In genomic region chr21:42413093-42413492, GRCh38 we compare ENCODE assay signal across 26 cellular contexts. TPM values are rescaled to one million over a fixed set of nuclear protein-coding genes. Genes with fewer than 3 reads are reported as not detected.
DNase-seq lines count a peak whose midpoint lies in the region; ATAC-seq and TF ChIP-seq lines count a peak whose summit lies in the region.
"Had no signal": no experiment of that assay in that cellular context is flagged by ENCODE, and none has a peak within 500 bp of the region (broad histone marks: within the 10 kb centered on the region; RNA-seq: fewer than 3 reads in every experiment).

No MANE protein-coding gene starts in this region.

- ATAC-seq in activated CD4-positive, alpha-beta T cell treated with anti-CD3 and anti-CD28 coated beads for 36 hours, result no peak
- no peak for ATAC-seq in activated T-helper 17 cell treated with anti-CD3 and anti-CD28 coated beads, Interleukin-2, amount 50 U/mL, for 72 hours (replicated peaks)
- no peak for ATAC-seq in naive thymus-derived CD4-positive, alpha-beta T cell
- ATAC-seq in GM18870 (IDR thresholded peaks at IDR 0.05; ENCODE audit: unreplicated experiment), result no peak
- ATAC-seq: stimulated activated naive CD8-positive, alpha-beta T cell treated with anti-CD3 and anti-CD28 coated beads, Interleukin-15, amount 100 ng/mL, for 72 hours had no signal

- 84 to 92% methylated on average over 10 to 14 of the region's 14 CpGs for WGBS in tibial nerve, 2 donors

- intact Hi-C loops in activated CD4-positive, alpha-beta T cell treated with anti-CD3 and anti-CD28 coated beads for 36 hours (cut with DNase I, micrococcal nuclease), result loop anchor here in 1 of 2 experiments (5.0 kb wide), 1 partner anchor 176 kb away; no protein-coding TSS in a partner anchor
- intact Hi-C loops in CD4-positive, alpha-beta memory T cell (cut with micrococcal nuclease), result no loop called here
- intact Hi-C loops in naive thymus-derived CD4-positive, alpha-beta T cell (cut with micrococcal nuclease), result no loop called here

- peaks cover 63% of the 10 kb centered on the region for H3K4me1 Mint-ChIP-seq in activated CD4-positive, alpha-beta T cell treated with anti-CD3 and anti-CD28 coated beads, Interleukin-2, amount 10 ng/mL, durations not matched to agents 7 days and 5 days
- H3K4me1 Mint-ChIP-seq in activated CD4-positive, alpha-beta T cell treated with anti-CD3 and anti-CD28 coated beads for 36 hours, result peaks cover 12% of the 10 kb centered on the region
- H3K4me1 Mint-ChIP-seq in CD4-positive, alpha-beta memory T cell, result peaks cover 27 to 57% (median 43%) of the 10 kb centered on the region in 4 donors
- H3K4me1 Mint-ChIP-seq in activated T-helper 17 cell treated with anti-CD3 and anti-CD28 coated beads, Interleukin-2, amount 50 U/mL, for 72 hours, result peaks cover 32% of the 10 kb centered on the region
- H3K4me1 Mint-ChIP-seq in naive thymus-derived CD4-positive, alpha-beta T cell, result peaks cover 31 to 74% (median 60%) of the 10 kb centered on the region in 7 donors

- no peak for TF ChIP-seq EP300 in tibial nerve (IDR thresholded peaks at IDR 0.05)

- in situ Hi-C loops in GM13977 (cut with MboI; ENCODE audit: low pct_unique_long_range_greater_than_20kb, low sequenced_read_pairs, unreplicated experiment), result no loop called here

- DNase-seq in activated CD4-positive, alpha-beta T cell treated with anti-CD3 and anti-CD28 coated beads, Interleukin-2, amount 10 ng/mL, durations not matched to agents 7 days and 5 days, result no peak
- no peak for DNase-seq in activated CD4-positive, alpha-beta T cell treated with anti-CD3 and anti-CD28 coated beads for 36 hours
- no peak for DNase-seq in CD4-positive, alpha-beta memory T cell
- DNase-seq in naive thymus-derived CD4-positive, alpha-beta T cell, result no peak
- no peak for DNase-seq in GM13977 (ENCODE audit: low spot score)
- no peak for DNase-seq in tibial nerve (ENCODE audit: low spot score in 2 of 2)
- DNase-seq: amniotic stem cell; cortex of kidney; KBM-7; kidney glomerular epithelial cell; MM.1S; NCI-H1436; NCI-H526 treated with DMSO at 0.1 percent for 48 hours; ovary; stimulated activated CD4-positive, alpha-beta T cell treated with anti-CD3 and anti-CD28 coated beads, Interleukin-2, amount 100 ng/mL, for 48 hours; stimulated activated naive CD8-positive, alpha-beta T cell treated with anti-CD3 and anti-CD28 coated beads, Interleukin-15, amount 100 ng/mL, for 72 hours; tibial artery had no signal

- no peak for TF ChIP-seq POLR2A in tibial nerve (IDR thresholded peaks at IDR 0.05)

- H3K9me3 Mint-ChIP-seq in activated CD4-positive, alpha-beta T cell treated with anti-CD3 and anti-CD28 coated beads, Interleukin-2, amount 10 ng/mL, durations not matched to agents 7 days and 5 days, result peaks cover 3% of the 10 kb centered on the region
- no peaks in the 10 kb centered on the region for H3K9me3 Mint-ChIP-seq in activated CD4-positive, alpha-beta T cell treated with anti-CD3 and anti-CD28 coated beads for 36 hours (ENCODE audit: low read depth)
- no peaks in the 10 kb centered on the region for H3K9me3 Mint-ChIP-seq in CD4-positive, alpha-beta memory T cell
- H3K9me3 Mint-ChIP-seq in activated T-helper 17 cell treated with anti-CD3 and anti-CD28 coated beads, Interleukin-2, amount 50 U/mL, for 72 hours, result no peaks in the 10 kb centered on the region
- H3K9me3 Mint-ChIP-seq in naive thymus-derived CD4-positive, alpha-beta T cell, result peaks cover 0 to 3% (median 0%) of the 10 kb centered on the region in 11 donors
- H3K9me3 Mint-ChIP-seq: GM23338 had no signal

- CTCF ChIA-PET in activated CD4-positive, alpha-beta T cell treated with anti-CD3 and anti-CD28 coated beads, Interleukin-2, amount 10 ng/mL, durations not matched to agents 7 days and 5 days (lab: Charles Lee), result interaction anchor here (1.0 to 1.8 kb wide), 4 partner anchors 8 to 21 kb away, joined by 3 to 9 read pairs (median 3); partner anchors contain the start of gene UBASH3A
- CTCF ChIA-PET in activated CD4-positive, alpha-beta T cell treated with anti-CD3 and anti-CD28 coated beads for 36 hours (lab: Charles Lee), result interaction anchor here (0.9 to 1.2 kb wide), 5 partner anchors 10 to 32 kb away, joined by 3 to 7 read pairs (median 4); partner anchors contain the start of gene UBASH3A
- CTCF ChIA-PET in CD4-positive, alpha-beta memory T cell (lab: Charles Lee; ENCODE audit: partially characterized antibody), result interaction anchor here (1.1 to 1.9 kb wide), 4 partner anchors 9 to 74 kb away, joined by 3 to 5 read pairs (median 4); no protein-coding TSS in a partner anchor
- CTCF ChIA-PET in naive thymus-derived CD4-positive, alpha-beta T cell (lab: Charles Lee), result no interaction called here

- H3K27ac ChIP-seq in CD4-positive, alpha-beta memory T cell (ENCODE audit: low read depth, low read length), result peak overlapping the region; percentile 92
- peak overlapping the region; percentile 92 for H3K27ac ChIP-seq in naive thymus-derived CD4-positive, alpha-beta T cell (ENCODE audit: low read depth, low read length)
- H3K27ac ChIP-seq in tibial nerve, result no peak overlapping the region
- H3K27ac ChIP-seq: A549, ovary, tibial artery had no signal

- H3K4me3 ChIP-seq in CD4-positive, alpha-beta memory T cell (ENCODE audit: low read length in 2 of 2), result no peak overlapping the region
- no peak overlapping the region for H3K4me3 ChIP-seq in naive thymus-derived CD4-positive, alpha-beta T cell (ENCODE audit: low read length)
- H3K4me3 ChIP-seq in tibial nerve, result no peak overlapping the region
- H3K4me3 ChIP-seq: A549, GM23338, ovary, tibial artery had no signal

- no peaks in the 10 kb centered on the region for H3K9me3 ChIP-seq in CD4-positive, alpha-beta memory T cell (ENCODE audit: control insufficient read depth in 1 of 2, low read length in 2 of 2)
- H3K9me3 ChIP-seq in naive thymus-derived CD4-positive, alpha-beta T cell (ENCODE audit: control insufficient read depth in 2 of 3, low read length in 3 of 3), result no peaks in the 10 kb centered on the region
- H3K9me3 ChIP-seq in tibial nerve, result no peaks in the 10 kb centered on the region
- H3K9me3 ChIP-seq: A549, ovary, tibial artery had no signal

- peak overlapping the region; percentile 94 for H3K27ac Mint-ChIP-seq in activated CD4-positive, alpha-beta T cell treated with anti-CD3 and anti-CD28 coated beads, Interleukin-2, amount 10 ng/mL, durations not matched to agents 7 days and 5 days
- H3K27ac Mint-ChIP-seq in activated CD4-positive, alpha-beta T cell treated with anti-CD3 and anti-CD28 coated beads for 36 hours, result no peak overlapping the region
- H3K27ac Mint-ChIP-seq in CD4-positive, alpha-beta memory T cell, result peak overlapping the region in 5 of 7 donors; percentile 98 to 100 (median 99)
- peak overlapping the region; percentile 99 for H3K27ac Mint-ChIP-seq in activated T-helper 17 cell treated with anti-CD3 and anti-CD28 coated beads, Interleukin-2, amount 50 U/mL, for 72 hours
- H3K27ac Mint-ChIP-seq in naive thymus-derived CD4-positive, alpha-beta T cell, result peak overlapping the region in 8 of 9 donors; percentile 88 to 99 (median 97)
- H3K27ac Mint-ChIP-seq: GM23338 had no signal

- no peak overlapping the region for H3K4me3 Mint-ChIP-seq in activated CD4-positive, alpha-beta T cell treated with anti-CD3 and anti-CD28 coated beads, Interleukin-2, amount 10 ng/mL, durations not matched to agents 7 days and 5 days
- H3K4me3 Mint-ChIP-seq in activated CD4-positive, alpha-beta T cell treated with anti-CD3 and anti-CD28 coated beads for 36 hours, result no peak overlapping the region
- H3K4me3 Mint-ChIP-seq in CD4-positive, alpha-beta memory T cell, result peak overlapping the region in 6 of 8 donors; percentile 17 to 88 (median 30)
- H3K4me3 Mint-ChIP-seq in activated T-helper 17 cell treated with anti-CD3 and anti-CD28 coated beads, Interleukin-2, amount 50 U/mL, for 72 hours, result no peak overlapping the region
- H3K4me3 Mint-ChIP-seq in naive thymus-derived CD4-positive, alpha-beta T cell, result peak overlapping the region in 4 of 10 donors; percentile 17 to 51 (median 21)
- H3K4me3 Mint-ChIP-seq: GM23338 had no signal

- peaks cover 90% of the 10 kb centered on the region for H3K4me1 ChIP-seq in CD4-positive, alpha-beta memory T cell (ENCODE audit: insufficient read depth, low read length)
- H3K4me1 ChIP-seq in naive thymus-derived CD4-positive, alpha-beta T cell (ENCODE audit: control insufficient read depth in 2 of 2, insufficient read depth in 2 of 2, low read length in 2 of 2), result peaks cover 75 to 78% of the 10 kb centered on the region in 2 donors
- peaks cover 0 to 13% (median 0%) of the 10 kb centered on the region in 4 donors for H3K4me1 ChIP-seq in tibial nerve
- H3K4me1 ChIP-seq: tibial artery had no signal

- H3K36me3 Mint-ChIP-seq in activated CD4-positive, alpha-beta T cell treated with anti-CD3 and anti-CD28 coated beads, Interleukin-2, amount 10 ng/mL, durations not matched to agents 7 days and 5 days (ENCODE audit: low read depth), result peaks cover 58% of the 10 kb centered on the region
- H3K36me3 Mint-ChIP-seq in activated CD4-positive, alpha-beta T cell treated with anti-CD3 and anti-CD28 coated beads for 36 hours (ENCODE audit: low read depth), result peaks cover 49% of the 10 kb centered on the region
- peaks cover 43 to 69% of the 10 kb centered on the region in 2 donors for H3K36me3 Mint-ChIP-seq in CD4-positive, alpha-beta memory T cell
- peaks cover 4% of the 10 kb centered on the region for H3K36me3 Mint-ChIP-seq in activated T-helper 17 cell treated with anti-CD3 and anti-CD28 coated beads, Interleukin-2, amount 50 U/mL, for 72 hours (ENCODE audit: low read depth)
- H3K36me3 Mint-ChIP-seq in naive thymus-derived CD4-positive, alpha-beta T cell, result peaks cover 17 to 41% (median 38%) of the 10 kb centered on the region in 5 donors

- no peak for TF ChIP-seq CTCF in GM13977 (IDR thresholded peaks at IDR 0.05; ENCODE audit: extremely low read depth, insufficient read depth, missing control alignments)
- no peak for TF ChIP-seq CTCF in tibial nerve (IDR thresholded peaks at IDR 0.05)

- POLR2A ChIA-PET in activated CD4-positive, alpha-beta T cell treated with anti-CD3 and anti-CD28 coated beads, Interleukin-2, amount 10 ng/mL, durations not matched to agents 7 days and 5 days (lab: Charles Lee), result interaction anchor here (0.8 kb wide), 1 partner anchor 8 kb away, joined by 4 read pairs; no protein-coding TSS in a partner anchor
- POLR2A ChIA-PET in activated CD4-positive, alpha-beta T cell treated with anti-CD3 and anti-CD28 coated beads for 36 hours (lab: Charles Lee), result interaction anchor here (1.6 kb wide), 1 partner anchor 9 kb away, joined by 10 read pairs; the partner anchor contains the start of gene UBASH3A
- POLR2A ChIA-PET in CD4-positive, alpha-beta memory T cell (lab: Charles Lee; ENCODE audit: partially characterized antibody), result interaction anchor here (1.4 to 23.2 kb wide), 3 partner anchors 6 to 20 kb away, joined by 4 to 604 read pairs (median 604); partner anchors contain the start of gene UBASH3A
- POLR2A ChIA-PET in naive thymus-derived CD4-positive, alpha-beta T cell (lab: Charles Lee), result interaction anchor here (2.8 to 2.9 kb wide), 2 partner anchors 9 kb away, joined by 9 to 15 read pairs; partner anchors contain the start of gene UBASH3A

- no peaks in the 10 kb centered on the region for H3K27me3 Mint-ChIP-seq in activated CD4-positive, alpha-beta T cell treated with anti-CD3 and anti-CD28 coated beads, Interleukin-2, amount 10 ng/mL, durations not matched to agents 7 days and 5 days
- H3K27me3 Mint-ChIP-seq in activated CD4-positive, alpha-beta T cell treated with anti-CD3 and anti-CD28 coated beads for 36 hours, result no peaks in the 10 kb centered on the region
- H3K27me3 Mint-ChIP-seq in CD4-positive, alpha-beta memory T cell, result no peaks in the 10 kb centered on the region
- no peaks in the 10 kb centered on the region for H3K27me3 Mint-ChIP-seq in activated T-helper 17 cell treated with anti-CD3 and anti-CD28 coated beads, Interleukin-2, amount 50 U/mL, for 72 hours
- H3K27me3 Mint-ChIP-seq in naive thymus-derived CD4-positive, alpha-beta T cell, result no peaks in the 10 kb centered on the region
- H3K27me3 Mint-ChIP-seq: stimulated activated naive CD8-positive, alpha-beta T cell treated with anti-CD3 and anti-CD28 coated beads, Interleukin-15, amount 100 ng/mL, for 72 hours had no signal

- H3K36me3 ChIP-seq in CD4-positive, alpha-beta memory T cell (ENCODE audit: insufficient read depth, low read length), result peaks cover 69% of the 10 kb centered on the region
- H3K36me3 ChIP-seq in naive thymus-derived CD4-positive, alpha-beta T cell (ENCODE audit: control insufficient read depth in 2 of 3, insufficient read depth in 3 of 3, low read length in 3 of 3), result peaks cover 58 to 79% (median 72%) of the 10 kb centered on the region in 3 experiments
- H3K36me3 ChIP-seq in tibial nerve, result no peaks in the 10 kb centered on the region
- H3K36me3 ChIP-seq: ovary, tibial artery had no signal

- no peaks in the 10 kb centered on the region for H3K27me3 ChIP-seq in CD4-positive, alpha-beta memory T cell (ENCODE audit: insufficient read depth, low read length)
- no peaks in the 10 kb centered on the region for H3K27me3 ChIP-seq in naive thymus-derived CD4-positive, alpha-beta T cell (ENCODE audit: control insufficient read depth in 2 of 2, insufficient read depth in 2 of 2, low read length in 2 of 2)
- H3K27me3 ChIP-seq in tibial nerve, result peaks cover 0 to 6% of the 10 kb centered on the region in 2 donors
- H3K27me3 ChIP-seq: ovary had no signal

RNA-seq across cellular contexts. Expression of gene UBASH3A, which starts 9.4 kb away (rescaled TPM):
- 10 to 100 TPM; 77.4 to 83.7 TPM for total RNA-seq in activated CD4-positive, alpha-beta T cell treated with anti-CD3 and anti-CD28 coated beads, Interleukin-2, amount 10 ng/mL, durations not matched to agents 7 days and 5 days
- 10 to 100 TPM; 37.3 to 39.0 TPM for total RNA-seq in activated CD4-positive, alpha-beta T cell treated with anti-CD3 and anti-CD28 coated beads for 36 hours
- 10 to 100 TPM; 79.3 to 93.6 TPM for total RNA-seq in CD4-positive, alpha-beta memory T cell
- 10 to 100 TPM; 43.1 to 58.0 TPM for polyA plus RNA-seq in CD4-positive, alpha-beta memory T cell
- total RNA-seq in activated T-helper 17 cell treated with anti-CD3 and anti-CD28 coated beads, Interleukin-2, amount 50 U/mL, for 72 hours, result 10 to 100 TPM; 28.3 to 42.1 TPM
- 100 to 1,000 TPM in 1 of 5 experiments, 10 to 100 TPM in 4; 41.9 to 101 (median 91.7) TPM for total RNA-seq in naive thymus-derived CD4-positive, alpha-beta T cell
- polyA plus RNA-seq in naive thymus-derived CD4-positive, alpha-beta T cell, result 10 to 100 TPM; 57.1 to 99.3 TPM
- 1 to 10 TPM in 1 of 4 donors, under 1 TPM in 2, not detected in 1; 0.59 to 5.9 (median 0.90) TPM for total RNA-seq in tibial nerve
- total RNA-seq: bronchial epithelial cell, glomerular endothelial cell, GM23338, HT-29, lung microvascular endothelial cell had no signal
- polyA plus RNA-seq: A549, BJ, GM23338 had no signal

RNA-seq across cellular contexts. Expression of gene TMPRSS3, which starts 17.2 kb away (rescaled TPM):
- 1 to 10 TPM; 7.4 to 8.9 TPM for total RNA-seq in activated CD4-positive, alpha-beta T cell treated with anti-CD3 and anti-CD28 coated beads, Interleukin-2, amount 10 ng/mL, durations not matched to agents 7 days and 5 days
- 100 to 1,000 TPM in 1 of 2 experiments, 10 to 100 TPM in 1; 99.1 to 113 TPM for total RNA-seq in activated CD4-positive, alpha-beta T cell treated with anti-CD3 and anti-CD28 coated beads for 36 hours
- total RNA-seq in CD4-positive, alpha-beta memory T cell, result 1 to 10 TPM; 1.8 to 3.2 TPM
- polyA plus RNA-seq in CD4-positive, alpha-beta memory T cell, result 1 to 10 TPM; 4.2 to 4.5 TPM
- 100 to 1,000 TPM in 1 of 2 donors, 10 to 100 TPM in 1; 24.0 to 163 TPM for total RNA-seq in activated T-helper 17 cell treated with anti-CD3 and anti-CD28 coated beads, Interleukin-2, amount 50 U/mL, for 72 hours
- 1 to 10 TPM in 4 of 5 experiments, under 1 TPM in 1; 0.88 to 7.6 (median 1.5) TPM for total RNA-seq in naive thymus-derived CD4-positive, alpha-beta T cell
- 1 to 10 TPM in 1 of 2 donors, under 1 TPM in 1; 0.11 to 2.9 TPM for polyA plus RNA-seq in naive thymus-derived CD4-positive, alpha-beta T cell
- total RNA-seq in tibial nerve, result not detected
- total RNA-seq: glomerular endothelial cell, lung microvascular endothelial cell had no signal
- polyA plus RNA-seq: BJ, GM23338 had no signal

RNA-seq across cellular contexts. Expression of gene TFF1, which starts 46.8 kb away (rescaled TPM):
- not detected for total RNA-seq in activated CD4-positive, alpha-beta T cell treated with anti-CD3 and anti-CD28 coated beads, Interleukin-2, amount 10 ng/mL, durations not matched to agents 7 days and 5 days
- total RNA-seq in activated CD4-positive, alpha-beta T cell treated with anti-CD3 and anti-CD28 coated beads for 36 hours, result not detected
- total RNA-seq in CD4-positive, alpha-beta memory T cell, result not detected
- polyA plus RNA-seq in CD4-positive, alpha-beta memory T cell, result not detected
- total RNA-seq in activated T-helper 17 cell treated with anti-CD3 and anti-CD28 coated beads, Interleukin-2, amount 50 U/mL, for 72 hours, result not detected
- total RNA-seq in naive thymus-derived CD4-positive, alpha-beta T cell, result not detected
- not detected for polyA plus RNA-seq in naive thymus-derived CD4-positive, alpha-beta T cell
- not detected for total RNA-seq in tibial nerve
- total RNA-seq: bronchial epithelial cell, glomerular endothelial cell, GM23338, lung microvascular endothelial cell had no signal
- polyA plus RNA-seq: BJ, GM23338, ovary had no signal

Comparison
In these comparisons a context has a peak if more than half of its experiments do, and no peak if none do; other contexts are left out.
1. H3K4me3 Mint-ChIP-seq: peak in CD4-positive, alpha-beta memory T cell (6 of 8); none in activated CD4-positive, alpha-beta T cell treated with anti-CD3 and anti-CD28 coated beads, Interleukin-2, amount 10 ng/mL, durations not matched to agents 7 days and 5 days (single experiment), activated CD4-positive, alpha-beta T cell treated with anti-CD3 and anti-CD28 coated beads for 36 hours (single experiment) and activated T-helper 17 cell treated with anti-CD3 and anti-CD28 coated beads, Interleukin-2, amount 50 U/mL, for 72 hours (single experiment).
2. H3K27ac ChIP-seq: peak in CD4-positive, alpha-beta memory T cell (single experiment) and naive thymus-derived CD4-positive, alpha-beta T cell (single experiment); none in tibial nerve (0 of 4).
3. RNA of gene UBASH3A, which starts 9.4 kb away (total RNA-seq): 79.3 to 93.6 TPM in CD4-positive, alpha-beta memory T cell, 41.9 to 101 TPM in naive thymus-derived CD4-positive, alpha-beta T cell, 77.4 to 83.7 TPM in activated CD4-positive, alpha-beta T cell treated with anti-CD3 and anti-CD28 coated beads, Interleukin-2, amount 10 ng/mL, durations not matched to agents 7 days and 5 days, 28.3 to 42.1 TPM in activated T-helper 17 cell treated with anti-CD3 and anti-CD28 coated beads, Interleukin-2, amount 50 U/mL, for 72 hours and 37.3 to 39.0 TPM in activated CD4-positive, alpha-beta T cell treated with anti-CD3 and anti-CD28 coated beads for 36 hours; 0.59 to 5.9 TPM in tibial nerve; every median in the first group is over 4 times any median in the second.